ENCODE assay signal across 35 cellular contexts in genomic region chr11:59403546-59403945, GRCh38. TPM values are rescaled to one million over a fixed set of nuclear protein-coding genes. Genes with fewer than 3 reads are reported as not detected.
"Had no signal": no experiment of that assay in that cellular context is flagged by ENCODE, and none has a peak within 500 bp of the region (broad histone marks: within the 10 kb centered on the region; RNA-seq: fewer than 3 reads in every experiment).

No MANE protein-coding gene starts in this region.

- H3K27me3 ChIP-seq: adrenal gland, SJCRH30 had no signal

- H3K27ac Mint-ChIP-seq: activated CD4-positive, alpha-beta memory T cell treated with anti-CD3 and anti-CD28 coated beads for 36 hours; activated naive CD4-positive, alpha-beta T cell treated with anti-CD3 and anti-CD28 coated beads for 36 hours; activated naive CD4-positive, alpha-beta T cell treated with anti-CD3 and anti-CD28 coated beads, Interleukin-2, amount 50 U/mL, for 72 hours; activated T-helper 1 cell treated with anti-CD3 and anti-CD28 coated beads, Interleukin-12 subunit alpha, Interleukin-12 subunit beta, Interleukin-2, Interleukin-4 antibody, amounts not matched to agents 30 ng/mL and 10 ng/mL and 1 ng/mL, durations not matched to agents 14 hours and 24 hours and 36 hours; brain had no signal

- H3K9me3 ChIP-seq: adrenal gland, SJCRH30 had no signal

- H3K27ac ChIP-seq: adrenal gland, SJCRH30, SK-N-MC had no signal

- H3K36me3 Mint-ChIP-seq: activated CD4-positive, alpha-beta memory T cell treated with anti-CD3 and anti-CD28 coated beads for 36 hours; brain had no signal

- DNase-seq: activated CD4-positive, alpha-beta memory T cell treated with anti-CD3 and anti-CD28 coated beads for 36 hours; activated CD4-positive, alpha-beta T cell treated with anti-CD3 and anti-CD28 coated beads for 4 hours; activated CD4-positive, alpha-beta T cell treated with anti-CD3 and anti-CD28 coated beads, Interleukin-2, amount 50 U/mL, for 1 hour; activated CD8-positive, alpha-beta memory T cell treated with anti-CD3 and anti-CD28 coated beads, Interleukin-2, amount 50 U/mL, for 4 hours; activated gamma-delta T cell treated with Interleukin-2 at 50 U/mL for 16 hours; activated naive CD4-positive, alpha-beta T cell treated with anti-CD3 and anti-CD28 coated beads for 36 hours; activated T-cell treated with anti-CD3 and anti-CD28 coated beads for 4 hours; activated T-cell treated with anti-CD3 and anti-CD28 coated beads, Interleukin-2, amount 50 U/mL, for 4 hours; adrenal gland; caudate nucleus; cerebellar nuclear complex; Karpas-422; NCI-H1092 treated with DMSO at 0.1 percent for 48 hours; NCI-H1417; NCI-H146; NCI-H187; NCI-H2029 treated with DMSO at 0.1 percent for 48 hours; NCI-H2107; NCI-H2171; NCI-H510A; NCI-H526; NCI-H748 treated with DMSO at 0.1 percent for 48 hours; NK-92 treated with Interleukin-12 subunit alpha and Interleukin-12 subunit beta, amount 100 ng/mL, for 24 hours; OCI-M1; SHP77; SJCRH30; T1000 had no signal

- H3K4me1 Mint-ChIP-seq: brain had no signal

- H3K4me3 ChIP-seq: adrenal gland, SJCRH30, SK-N-MC had no signal

- H3K36me3 ChIP-seq: adrenal gland, SJCRH30 had no signal

- H3K27me3 Mint-ChIP-seq: brain had no signal

- H3K4me3 Mint-ChIP-seq: activated CD4-positive, alpha-beta memory T cell treated with anti-CD3 and anti-CD28 coated beads for 36 hours; activated naive CD4-positive, alpha-beta T cell treated with anti-CD3 and anti-CD28 coated beads for 36 hours; activated T-cell treated with anti-CD3 and anti-CD28 coated beads, Interleukin-2, amount 50 U/mL, for 4 hours; activated T-helper 1 cell treated with anti-CD3 and anti-CD28 coated beads, Interleukin-12 subunit alpha, Interleukin-12 subunit beta, Interleukin-2, Interleukin-4 antibody, amounts not matched to agents 30 ng/mL and 10 ng/mL and 1 ng/mL, durations not matched to agents 14 hours and 24 hours and 36 hours; brain had no signal

- H3K4me1 ChIP-seq: adrenal gland, SJCRH30 had no signal

RNA-seq across cellular contexts. Expression of gene OR5A2, which starts 22.7 kb away (rescaled TPM):
- total RNA-seq: activated CD4-positive, alpha-beta memory T cell treated with anti-CD3 and anti-CD28 coated beads for 36 hours; activated naive CD4-positive, alpha-beta T cell treated with anti-CD3 and anti-CD28 coated beads for 36 hours; activated naive CD4-positive, alpha-beta T cell treated with anti-CD3 and anti-CD28 coated beads, Interleukin-2, amount 50 U/mL, for 72 hours; activated T-cell treated with anti-CD3 and anti-CD28 coated beads, Interleukin-2, amount 50 U/mL, for 4 hours; activated T-helper 1 cell treated with anti-CD3 and anti-CD28 coated beads, Interleukin-12 subunit alpha, Interleukin-12 subunit beta, Interleukin-2, Interleukin-4 antibody, amounts not matched to agents 30 ng/mL and 10 ng/mL and 1 ng/mL, durations not matched to agents 14 hours and 24 hours and 36 hours; adrenal gland; bronchial epithelial cell; RPMI7951; SJCRH30; T-helper 1 cell treated with Interleukin-12 subunit alpha and Interleukin-12 subunit beta and Interleukin-4 antibody, amounts not matched to agents 30 ng/mL and 1 ng/mL, for 36 hours; T-helper 2 cell treated with Interferon-gamma antibody and Interleukin-4, amounts not matched to agents 100 ng/mL and 5 ng/mL, for 36 hours had no signal
- polyA plus RNA-seq: adrenal gland had no signal

RNA-seq across cellular contexts. Expression of gene OR5A1, which starts 32.7 kb away (rescaled TPM):
- total RNA-seq: activated CD4-positive, alpha-beta memory T cell treated with anti-CD3 and anti-CD28 coated beads for 36 hours; activated naive CD4-positive, alpha-beta T cell treated with anti-CD3 and anti-CD28 coated beads for 36 hours; activated naive CD4-positive, alpha-beta T cell treated with anti-CD3 and anti-CD28 coated beads, Interleukin-2, amount 50 U/mL, for 72 hours; activated T-cell treated with anti-CD3 and anti-CD28 coated beads, Interleukin-2, amount 50 U/mL, for 4 hours; activated T-helper 1 cell treated with anti-CD3 and anti-CD28 coated beads, Interleukin-12 subunit alpha, Interleukin-12 subunit beta, Interleukin-2, Interleukin-4 antibody, amounts not matched to agents 30 ng/mL and 10 ng/mL and 1 ng/mL, durations not matched to agents 14 hours and 24 hours and 36 hours; adrenal gland; bronchial epithelial cell; RPMI7951; SJCRH30; T-helper 1 cell treated with Interleukin-12 subunit alpha and Interleukin-12 subunit beta and Interleukin-4 antibody, amounts not matched to agents 30 ng/mL and 1 ng/mL, for 36 hours; T-helper 2 cell treated with Interferon-gamma antibody and Interleukin-4, amounts not matched to agents 100 ng/mL and 5 ng/mL, for 36 hours had no signal
- polyA plus RNA-seq: adrenal gland had no signal

RNA-seq across cellular contexts. Expression of gene OR5AN1, which starts 44.9 kb away (rescaled TPM):
- total RNA-seq: activated CD4-positive, alpha-beta memory T cell treated with anti-CD3 and anti-CD28 coated beads for 36 hours; activated naive CD4-positive, alpha-beta T cell treated with anti-CD3 and anti-CD28 coated beads for 36 hours; activated naive CD4-positive, alpha-beta T cell treated with anti-CD3 and anti-CD28 coated beads, Interleukin-2, amount 50 U/mL, for 72 hours; activated T-cell treated with anti-CD3 and anti-CD28 coated beads, Interleukin-2, amount 50 U/mL, for 4 hours; activated T-helper 1 cell treated with anti-CD3 and anti-CD28 coated beads, Interleukin-12 subunit alpha, Interleukin-12 subunit beta, Interleukin-2, Interleukin-4 antibody, amounts not matched to agents 30 ng/mL and 10 ng/mL and 1 ng/mL, durations not matched to agents 14 hours and 24 hours and 36 hours; adrenal gland; bronchial epithelial cell; RPMI7951; SJCRH30; T-helper 1 cell treated with Interleukin-12 subunit alpha and Interleukin-12 subunit beta and Interleukin-4 antibody, amounts not matched to agents 30 ng/mL and 1 ng/mL, for 36 hours; T-helper 2 cell treated with Interferon-gamma antibody and Interleukin-4, amounts not matched to agents 100 ng/mL and 5 ng/mL, for 36 hours had no signal
- polyA plus RNA-seq: adrenal gland had no signal

RNA-seq across cellular contexts. Expression of gene OR4D6, which starts 53.2 kb away (rescaled TPM):
- total RNA-seq: activated CD4-positive, alpha-beta memory T cell treated with anti-CD3 and anti-CD28 coated beads for 36 hours; activated naive CD4-positive, alpha-beta T cell treated with anti-CD3 and anti-CD28 coated beads for 36 hours; activated naive CD4-positive, alpha-beta T cell treated with anti-CD3 and anti-CD28 coated beads, Interleukin-2, amount 50 U/mL, for 72 hours; activated T-cell treated with anti-CD3 and anti-CD28 coated beads, Interleukin-2, amount 50 U/mL, for 4 hours; activated T-helper 1 cell treated with anti-CD3 and anti-CD28 coated beads, Interleukin-12 subunit alpha, Interleukin-12 subunit beta, Interleukin-2, Interleukin-4 antibody, amounts not matched to agents 30 ng/mL and 10 ng/mL and 1 ng/mL, durations not matched to agents 14 hours and 24 hours and 36 hours; adrenal gland; bronchial epithelial cell; RPMI7951; SJCRH30; T-helper 1 cell treated with Interleukin-12 subunit alpha and Interleukin-12 subunit beta and Interleukin-4 antibody, amounts not matched to agents 30 ng/mL and 1 ng/mL, for 36 hours; T-helper 2 cell treated with Interferon-gamma antibody and Interleukin-4, amounts not matched to agents 100 ng/mL and 5 ng/mL, for 36 hours had no signal
- polyA plus RNA-seq: adrenal gland had no signal
